18 cellular contexts compared by ENCODE assay signal in genomic region chr22:30628491-30628890, GRCh38. TPM values are rescaled to one million over a fixed set of nuclear protein-coding genes. Genes with fewer than 3 reads are reported as not detected.
DNase-seq lines count a peak whose midpoint lies in the region; ATAC-seq and TF ChIP-seq lines count a peak whose summit lies in the region.
"Had no signal": no experiment of that assay in that cellular context is flagged by ENCODE, and none has a peak within 500 bp of the region (broad histone marks: within the 10 kb centered on the region; RNA-seq: fewer than 3 reads in every experiment).

No MANE protein-coding gene starts in this region.

- 53 to 57% methylated on average over 2 to 4 of the region's 4 CpGs for WGBS in thyroid gland, 2 donors

- peaks cover 0 to 5% of the 10 kb centered on the region in 2 donors for H3K4me1 ChIP-seq in right atrium auricular region
- no peaks in the 10 kb centered on the region for H3K4me1 ChIP-seq in thyroid gland

- H3K27ac ChIP-seq in right atrium auricular region (no peak overlapping the region), thyroid gland (no peak overlapping the region)
- H3K27ac ChIP-seq: GM23248 had no signal

- DNase-seq in Right ventricle myocardium superior (no peak), right atrium auricular region (ENCODE audit: low spot score) (no peak), medulla oblongata (ENCODE audit: extremely low spot score) (peak; percentile 68), thyroid gland (peak; percentile 6 to 15), EL (no peak)
- DNase-seq: CD4-positive, alpha-beta T cell; GM23248; MV-4-11; NCI-H146; NK-92 treated with Interleukin-12 subunit alpha and Interleukin-12 subunit beta, amount 100 ng/mL, for 24 hours had no signal

- intact Hi-C loops in Right ventricle myocardium superior (cut with DNase I) (loop anchor here (10.0 kb wide), 1 partner anchor 296 kb away; no protein-coding TSS in a partner anchor), thyroid gland (cut with DNase I) (no loop called here)

- H3K9me3 ChIP-seq in right atrium auricular region (no peaks in the 10 kb centered on the region), thyroid gland (no peaks in the 10 kb centered on the region)

- no peak for TF ChIP-seq POLR2A in thyroid gland (IDR thresholded peaks at IDR 0.05)

- ATAC-seq in Right ventricle myocardium superior (ENCODE audit: poor library complexity) (peak; percentile 91), SK-N-SH treated with all-trans-retinoic acid at 6 μM for 48 hours (peak; percentile 40; the same call in 2 of the 3 replicates), HG03565 (IDR thresholded peaks at IDR 0.05; ENCODE audit: unreplicated experiment) (no peak), GM19467 (IDR thresholded peaks at IDR 0.05; ENCODE audit: unreplicated experiment) (no peak)
- ATAC-seq: HCT116, K562 had no signal

- H3K4me3 ChIP-seq in right atrium auricular region, result no peak overlapping the region
- H3K4me3 ChIP-seq in thyroid gland (replicated peaks in 1 of 3), result no peak overlapping the region
- H3K4me3 ChIP-seq: GM23248, K562 had no signal

- H3K27me3 ChIP-seq in right atrium auricular region (no peaks in the 10 kb centered on the region), thyroid gland (no peaks in the 10 kb centered on the region)

- TF ChIP-seq CTCF in right atrium auricular region (IDR thresholded peaks at IDR 0.05) (no peak), thyroid gland (IDR thresholded peaks at IDR 0.05) (no peak)

- H3K36me3 ChIP-seq in right atrium auricular region (no peaks in the 10 kb centered on the region), thyroid gland (no peaks in the 10 kb centered on the region)

TF ChIP-seq in SK-N-SH treated with all-trans-retinoic acid at 6 μM for 48 hours, 23 proteins besides CTCF, POLR2A, EP300 and RAD21:
- TF ChIP-seq RARB (CRISPR knock-in tag; IDR thresholded peaks at IDR 0.05), result no peak
- TF ChIP-seq ZNF70 (CRISPR knock-in tag; IDR thresholded peaks at IDR 0.05), result no peak
- TF ChIP-seq ARNTL (CRISPR knock-in tag; IDR thresholded peaks at IDR 0.05; ENCODE audit: borderline replicate concordance, low read depth), result no peak
- no peak for TF ChIP-seq PPARA (CRISPR knock-in tag; IDR thresholded peaks at IDR 0.05; ENCODE audit: borderline replicate concordance)
- 0 out of 2 replicates have a peak, but pooled peaks have one; percentile 30 for TF ChIP-seq TSHZ2 (CRISPR knock-in tag; IDR thresholded peaks at IDR 0.05)
- TF ChIP-seq BACH2 (CRISPR knock-in tag; IDR thresholded peaks at IDR 0.05; ENCODE audit: borderline replicate concordance), result no peak
- no peak for TF ChIP-seq TOX (CRISPR knock-in tag; IDR thresholded peaks at IDR 0.05; ENCODE audit: borderline replicate concordance)
- TF ChIP-seq, protein P1, sequence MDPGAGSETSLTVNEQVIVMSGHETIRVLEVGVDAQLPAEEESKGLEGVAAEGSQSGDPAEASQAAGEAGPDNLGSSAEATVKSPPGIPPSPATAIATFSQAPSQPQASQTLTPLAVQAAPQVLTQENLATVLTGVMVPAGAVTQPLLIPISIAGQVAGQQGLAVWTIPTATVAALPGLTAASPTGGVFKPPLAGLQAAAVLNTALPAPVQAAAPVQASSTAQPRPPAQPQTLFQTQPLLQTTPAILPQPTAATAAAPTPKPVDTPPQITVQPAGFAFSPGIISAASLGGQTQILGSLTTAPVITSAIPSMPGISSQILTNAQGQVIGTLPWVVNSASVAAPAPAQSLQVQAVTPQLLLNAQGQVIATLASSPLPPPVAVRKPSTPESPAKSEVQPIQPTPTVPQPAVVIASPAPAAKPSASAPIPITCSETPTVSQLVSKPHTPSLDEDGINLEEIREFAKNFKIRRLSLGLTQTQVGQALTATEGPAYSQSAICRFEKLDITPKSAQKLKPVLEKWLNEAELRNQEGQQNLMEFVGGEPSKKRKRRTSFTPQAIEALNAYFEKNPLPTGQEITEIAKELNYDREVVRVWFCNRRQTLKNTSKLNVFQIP (CRISPR knock-in tag; IDR thresholded peaks at IDR 0.05; ENCODE audit: borderline replicate concordance, low read depth), result no peak
TF ChIP-seq in SK-N-SH treated with all-trans-retinoic acid at 6 μM for 48 hours: peak in this region for 1.

RNA-seq across cellular contexts. Expression of gene SLC35E4, which starts 7.1 kb away (rescaled TPM):
- total RNA-seq in Right ventricle myocardium superior (4.1 TPM), right atrium auricular region (1 to 10 TPM; 4.0 to 9.1 TPM), thyroid gland (1 to 10 TPM; 3.7 to 6.3 (median 5.0) TPM)

RNA-seq across cellular contexts. Expression of gene TCN2, which starts 21.5 kb away (rescaled TPM):
- total RNA-seq in Right ventricle myocardium superior (13.4 TPM), right atrium auricular region (10 to 100 TPM; 28.7 to 38.2 TPM), thyroid gland (10 to 100 TPM; 26.3 to 55.1 (median 41.4) TPM)

RNA-seq across cellular contexts. Expression of gene PES1, which starts 36.8 kb away (rescaled TPM):
- total RNA-seq in Right ventricle myocardium superior (19.3 TPM), right atrium auricular region (10 to 100 TPM; 13.2 to 33.5 TPM), thyroid gland (10 to 100 TPM; 36.6 to 62.4 (median 47.9) TPM)

RNA-seq across cellular contexts. Expression of gene DUSP18, which starts 39.2 kb away (rescaled TPM):
- total RNA-seq in Right ventricle myocardium superior, result 2.2 TPM
- total RNA-seq in right atrium auricular region, result 1 to 10 TPM; 1.8 to 4.9 TPM
- total RNA-seq in thyroid gland, result 1 to 10 TPM; 6.9 to 8.4 (median 7.3) TPM

RNA-seq across cellular contexts. Expression of gene GAL3ST1, which starts 54.0 kb away (rescaled TPM):
- total RNA-seq in Right ventricle myocardium superior (0.27 TPM), right atrium auricular region (1 to 10 TPM in 1 of 2 donors, under 1 TPM in 1; 0.33 to 1.7 TPM), thyroid gland (1 to 10 TPM in 1 of 4 donors, under 1 TPM in 2, not detected in 1; 0.50 to 1.4 (median 0.67) TPM)
- total RNA-seq: B cell; CD4-positive, alpha-beta T cell; GM23248; OCI-LY7; RPMI7951 had no signal

Comparison
In these comparisons a context has a peak if more than half of its experiments do, and no peak if none do; other contexts are left out.
1. ATAC-seq: peak in Right ventricle myocardium superior (single experiment) and SK-N-SH treated with all-trans-retinoic acid at 6 μM for 48 hours (single experiment); none in HG03565 (single experiment) and GM19467 (single experiment).
2. DNase-seq: peak in medulla oblongata (single experiment) and thyroid gland (2 of 2); none in Right ventricle myocardium superior (single experiment), right atrium auricular region (single experiment) and EL (single experiment).